In genomic region chr17:77409282-77410161, GRCh38 we compare ENCODE assay signal across 8 cellular contexts.
DNase-seq lines count a peak whose midpoint lies in the region; ATAC-seq and TF ChIP-seq lines count a peak whose summit lies in the region.

No MANE protein-coding gene starts in this region.

- 51% methylated on average over 34 of the region's 34 CpGs for WGBS in HUES64

- H3K4me3 Mint-ChIP-seq in stimulated activated naive CD8-positive, alpha-beta T cell treated with anti-CD3 and anti-CD28 coated beads, Interleukin-15, Interleukin-2, amounts not matched to agents 100 ng/mL and 50 ng/mL, for 24 hours, result peak overlapping the region; percentile 44

- no peak for TF ChIP-seq CTCF in ascending aorta (IDR thresholded peaks at IDR 0.05)

- H3K9me3 Mint-ChIP-seq in stimulated activated naive CD8-positive, alpha-beta T cell treated with anti-CD3 and anti-CD28 coated beads, Interleukin-15, Interleukin-2, amounts not matched to agents 100 ng/mL and 50 ng/mL, for 24 hours, result no peaks in the 10 kb centered on the region

- intact Hi-C loops in ascending aorta (cut with DNase I), result loop anchor here (1.0 to 10.0 kb wide), 3 partner anchors 14 to 675 kb away; partner anchors contain the start of genes MFSD11 and SRSF2

- peaks cover 4% of the 10 kb centered on the region for H3K36me3 Mint-ChIP-seq in stimulated activated naive CD8-positive, alpha-beta T cell treated with anti-CD3 and anti-CD28 coated beads, Interleukin-15, Interleukin-2, amounts not matched to agents 100 ng/mL and 50 ng/mL, for 24 hours (ENCODE audit: low read depth)

- peaks cover 5% of the 10 kb centered on the region; the same call in 1 of the 2 replicates for H3K36me3 ChIP-seq in HUES64 (ENCODE audit: insufficient read depth, low read length)
- no peaks in the 10 kb centered on the region for H3K36me3 ChIP-seq in ascending aorta

- no peak overlapping the region for H3K4me3 ChIP-seq in HUES64 (ENCODE audit: low read length)
- peak overlapping the region in 1 of 2 donors; percentile 39 for H3K4me3 ChIP-seq in ascending aorta

- ATAC-seq in GM18502 (IDR thresholded peaks at IDR 0.05; ENCODE audit: poor library complexity, unreplicated experiment) (no peak), GM19467 (IDR thresholded peaks at IDR 0.05; ENCODE audit: unreplicated experiment) (no peak)

- H3K4me1 Mint-ChIP-seq in stimulated activated naive CD8-positive, alpha-beta T cell treated with anti-CD3 and anti-CD28 coated beads, Interleukin-15, Interleukin-2, amounts not matched to agents 100 ng/mL and 50 ng/mL, for 24 hours (ENCODE audit: low read depth), result peaks cover 88% of the 10 kb centered on the region

- peaks cover 17% of the 10 kb centered on the region for H3K4me1 ChIP-seq in HUES64 (ENCODE audit: insufficient read depth, low read length)
- peaks cover 36 to 51% of the 10 kb centered on the region in 2 donors for H3K4me1 ChIP-seq in ascending aorta

- H3K27ac ChIP-seq in HUES64 (ENCODE audit: low read depth, low read length), result no peak overlapping the region
- peak overlapping the region; percentile 88 to 91 for H3K27ac ChIP-seq in ascending aorta

- H3K9me3 ChIP-seq in HUES64 (ENCODE audit: insufficient read depth, low read depth, low read length), result no peaks in the 10 kb centered on the region
- H3K9me3 ChIP-seq in ascending aorta, result no peaks in the 10 kb centered on the region

- H3K27ac Mint-ChIP-seq in stimulated activated naive CD8-positive, alpha-beta T cell treated with anti-CD3 and anti-CD28 coated beads, Interleukin-15, Interleukin-2, amounts not matched to agents 100 ng/mL and 50 ng/mL, for 24 hours, result peak overlapping the region; percentile 81

- 0 out of 2 replicates have a peak overlapping the region, but pooled peaks have one; percentile 27 for H3K9ac ChIP-seq in HUES64 (ENCODE audit: low read depth, low read length)

- no peaks in the 10 kb centered on the region for H3K27me3 ChIP-seq in HUES64 (ENCODE audit: insufficient read depth, low read length)
- no peaks in the 10 kb centered on the region for H3K27me3 ChIP-seq in ascending aorta

- DNase-seq in ascending aorta (ENCODE audit: low spot score in 2 of 2) (peak; percentile 74 to 92), iris pigment epithelial cell (ENCODE audit: low read depth) (peak; percentile 77), DMS79 treated with DMSO at 0.1 percent for 48 hours (lab: John Stamatoyannopoulos, UW) (no peak), NCI-H146 treated with DMSO at 0.1 percent for 48 hours (lab: John Stamatoyannopoulos, UW; ENCODE audit: unreplicated experiment) (no peak)

- no peaks in the 10 kb centered on the region for H3K27me3 Mint-ChIP-seq in stimulated activated naive CD8-positive, alpha-beta T cell treated with anti-CD3 and anti-CD28 coated beads, Interleukin-15, Interleukin-2, amounts not matched to agents 100 ng/mL and 50 ng/mL, for 24 hours

Comparison
In these comparisons a context has a peak if more than half of its experiments do, and no peak if none do; other contexts are left out.
1. DNase-seq: peak in ascending aorta (2 of 2) and iris pigment epithelial cell (single experiment); none in DMS79 treated with DMSO at 0.1 percent for 48 hours (single experiment) and NCI-H146 treated with DMSO at 0.1 percent for 48 hours (single experiment).